ENCODE assay signal across 19 cellular contexts in genomic region chr3:37435572-37435971, GRCh38.
"Had no signal": no experiment of that assay in that cellular context is flagged by ENCODE, and none has a peak within 500 bp of the region (broad histone marks: within the 10 kb centered on the region; RNA-seq: fewer than 3 reads in every experiment).

No MANE protein-coding gene starts in this region.

- H3K36me3 ChIP-seq: lower lobe of right lung, neural progenitor cell had no signal

- H2AFZ ChIP-seq: neural progenitor cell had no signal

- H3K27me3 ChIP-seq: gastroesophageal sphincter, neural progenitor cell, upper lobe of left lung had no signal

- ATAC-seq: gastroesophageal sphincter; left colon; lower lobe of right lung; naive thymus-derived CD4-positive, alpha-beta T cell; stimulated activated naive CD8-positive, alpha-beta T cell treated with anti-CD3 and anti-CD28 coated beads, Interleukin-15, Interleukin-2, amounts not matched to agents 100 U/mL and 50 U/mL, for 24 hours had no signal

- H3K4me1 ChIP-seq: lower lobe of right lung, upper lobe of left lung had no signal

- H3K4me1 Mint-ChIP-seq: neural progenitor cell had no signal

- H3K4me2 ChIP-seq: neural progenitor cell had no signal

- H3K9ac ChIP-seq: neural progenitor cell had no signal

- H3K27me3 Mint-ChIP-seq: activated naive CD8-positive, alpha-beta T cell treated with anti-CD3 and anti-CD28 coated beads for 36 hours; naive thymus-derived CD4-positive, alpha-beta T cell had no signal

- H3K4me3 ChIP-seq: coronary artery, gastroesophageal sphincter, lower lobe of right lung, neural progenitor cell, upper lobe of left lung had no signal

- H3K27ac Mint-ChIP-seq: activated naive CD8-positive, alpha-beta T cell treated with anti-CD3 and anti-CD28 coated beads for 36 hours; naive thymus-derived CD4-positive, alpha-beta T cell; neural progenitor cell; T-helper 1 cell treated with Interleukin-12 subunit alpha and Interleukin-12 subunit beta and Interleukin-4 antibody, amounts not matched to agents 30 μg/mL and 1 μg/mL, for 36 hours had no signal

- H3K27ac ChIP-seq: coronary artery, gastroesophageal sphincter, lower lobe of right lung, neural progenitor cell, upper lobe of left lung had no signal

- DNase-seq: activated CD4-positive, alpha-beta T cell treated with anti-CD3 and anti-CD28 coated beads for 4 hours; activated CD4-positive, alpha-beta T cell treated with anti-CD3 and anti-CD28 coated beads, Interleukin-2, amount 50 U/mL, for 48 hours; activated CD4-positive, CD25-positive, alpha-beta regulatory T cell; activated naive CD4-positive, alpha-beta T cell treated with Interleukin-2 at 50 U/mL for 16 hours; activated naive CD8-positive, alpha-beta T cell treated with anti-CD3 and anti-CD28 coated beads for 36 hours; activated T-cell treated with anti-CD3 and anti-CD28 coated beads, Interleukin-2, amount 50 U/mL, for 48 hours; head of caudate nucleus; hypothalamus; left colon; lower lobe of right lung; naive thymus-derived CD4-positive, alpha-beta T cell; stimulated activated CD4-positive, alpha-beta T cell treated with anti-CD3 and anti-CD28 coated beads, Interleukin-4, amount 100 ng/mL, for 1 hour; stimulated activated naive CD8-positive, alpha-beta T cell treated with anti-CD3 and anti-CD28 coated beads, Interleukin-15, Interleukin-2, amounts not matched to agents 100 U/mL and 50 U/mL, for 24 hours; T1000; upper lobe of left lung had no signal

- H3K9me3 Mint-ChIP-seq: neural progenitor cell had no signal

- H3K4me3 Mint-ChIP-seq: activated naive CD8-positive, alpha-beta T cell treated with anti-CD3 and anti-CD28 coated beads for 36 hours; naive thymus-derived CD4-positive, alpha-beta T cell; neural progenitor cell; T-helper 1 cell treated with Interleukin-12 subunit alpha and Interleukin-12 subunit beta and Interleukin-4 antibody, amounts not matched to agents 30 μg/mL and 1 μg/mL, for 36 hours had no signal

- H3K9me3 ChIP-seq: gastroesophageal sphincter, lower lobe of right lung, upper lobe of left lung had no signal
